ENCODE assay signal across 19 cellular contexts in genomic region chr9:96674914-96675538, GRCh38. TPM values are rescaled to one million over a fixed set of nuclear protein-coding genes. Genes with fewer than 3 reads are reported as not detected.
DNase-seq lines count a peak whose midpoint lies in the region; ATAC-seq, FAIRE-seq and TF ChIP-seq lines count a peak whose summit lies in the region.
"Had no signal": no experiment of that assay in that cellular context is flagged by ENCODE, and none has a peak within 500 bp of the region (broad histone marks: within the 10 kb centered on the region; RNA-seq: fewer than 3 reads in every experiment).

No MANE protein-coding gene starts in this region.

- TF ChIP-seq CTCF in MCF 10A (IDR thresholded peaks at IDR 0.05; ENCODE audit: unreplicated experiment) (no peak), breast epithelium (IDR thresholded peaks at IDR 0.05) (no peak), fibroblast of the aortic adventitia (IDR thresholded peaks at IDR 0.05; ENCODE audit: insufficient read depth, low read length) (no peak)

- POLR2A ChIA-PET in MCF 10A (lab: Yijun Ruan, JAX) = interaction anchor here (0.6 to 1.4 kb wide), 6 partner anchors 9 to 168 kb away, joined by 3 to 6 read pairs (median 4); partner anchors contain the start of gene ZNF510

- no peak overlapping the region for H3K27ac ChIP-seq in breast epithelium

- peaks cover 11% of the 10 kb centered on the region for H3K4me1 Mint-ChIP-seq in MCF 10A (ENCODE audit: insufficient read depth, unreplicated experiment)
- H3K4me1 Mint-ChIP-seq in T-helper 2 cell treated with Interferon-gamma antibody and Interleukin-4, amounts not matched to agents 5 μg/mL and 100 μg/mL, for 36 hours (ENCODE audit: low read depth) = no peaks in the 10 kb centered on the region
- H3K4me1 Mint-ChIP-seq: GM23338 had no signal

- H3K36me3 Mint-ChIP-seq in MCF 10A (ENCODE audit: insufficient read depth, unreplicated experiment) = no peaks in the 10 kb centered on the region
- H3K36me3 Mint-ChIP-seq in T-helper 2 cell treated with Interferon-gamma antibody and Interleukin-4, amounts not matched to agents 5 μg/mL and 100 μg/mL, for 36 hours (ENCODE audit: low read depth) = no peaks in the 10 kb centered on the region
- H3K36me3 Mint-ChIP-seq: type B pancreatic cell had no signal

- no TSS peak for BruUV-seq in MCF 10A (replicated peaks; lab: Mats Ljungman, UMichigan)

- H3K9ac ChIP-seq in adipocyte (ENCODE audit: low read length) = no peak overlapping the region

- H3K4me3 ChIP-seq in breast epithelium (no peak overlapping the region), adipocyte (ENCODE audit: low read length) (no peak overlapping the region), fibroblast of the aortic adventitia (ENCODE audit: low read depth, low read length) (no peak overlapping the region)
- H3K4me3 ChIP-seq: GM23338 had no signal

- TF ChIP-seq POLR2A in breast epithelium (IDR thresholded peaks at IDR 0.05) = no peak
- TF ChIP-seq POLR2A in GM12892 (IDR thresholded peaks at IDR 0.05; ENCODE audit: low read depth, low read length) = no peak

- DNase-seq in MCF 10A (ENCODE audit: unreplicated experiment) = peak; percentile 91
- no peak for DNase-seq in breast epithelium (ENCODE audit: low spot score in 2 of 2)
- peak; percentile 36 for DNase-seq in adipocyte (ENCODE audit: low read depth)
- DNase-seq in fibroblast of the aortic adventitia (ENCODE audit: low read depth) = peak; percentile 73
- DNase-seq in T-helper 2 cell treated with Interferon-gamma antibody and Interleukin-4, amounts not matched to agents 5 μg/mL and 100 μg/mL, for 36 hours (ENCODE audit: low spot score) = no peak
- no peak for DNase-seq in GM12892 (ENCODE audit: insufficient read length)
- no peak for DNase-seq in NCI-H2081 (lab: John Stamatoyannopoulos, UW)
- DNase-seq: activated CD8-positive, alpha-beta memory T cell treated with anti-CD3 and anti-CD28 coated beads, Interleukin-2, amount 50 U/mL, for 4 hours; activated naive CD8-positive, alpha-beta T cell treated with anti-CD3 and anti-CD28 coated beads, Interleukin-2, amount 50 U/mL, for 24 hours; DMS 273 treated with DMSO at 0.1 percent for 48 hours; hypothalamus; NCI-H1436 treated with DMSO at 0.1 percent for 48 hours; NCI-H526 treated with DMSO at 0.1 percent for 48 hours; SHP77 treated with DMSO at 0.1 percent for 48 hours; stimulated activated CD8-positive, alpha-beta memory T cell treated with anti-CD3 and anti-CD28 coated beads, Interleukin-4, amount 100 ng/mL, for 48 hours had no signal

- H3K9me3 Mint-ChIP-seq in MCF 10A (ENCODE audit: unreplicated experiment) = no peaks in the 10 kb centered on the region
- H3K9me3 Mint-ChIP-seq in T-helper 2 cell treated with Interferon-gamma antibody and Interleukin-4, amounts not matched to agents 5 μg/mL and 100 μg/mL, for 36 hours = peaks cover 3% of the 10 kb centered on the region
- H3K9me3 Mint-ChIP-seq: activated naive CD8-positive, alpha-beta T cell treated with anti-CD3 and anti-CD28 coated beads, Interleukin-2, amount 50 U/mL, for 24 hours; type B pancreatic cell had no signal

- H3K27me3 Mint-ChIP-seq in MCF 10A (ENCODE audit: insufficient read depth, unreplicated experiment) = no peaks in the 10 kb centered on the region
- H3K27me3 Mint-ChIP-seq in T-helper 2 cell treated with Interferon-gamma antibody and Interleukin-4, amounts not matched to agents 5 μg/mL and 100 μg/mL, for 36 hours (ENCODE audit: low read depth) = no peaks in the 10 kb centered on the region

- CTCF ChIA-PET in MCF 10A (lab: Yijun Ruan, JAX) = interaction anchor here (0.7 to 1.0 kb wide), 6 partner anchors 9 to 358 kb away, joined by 3 to 4 read pairs (median 3); no protein-coding TSS in a partner anchor

- H3K27ac Mint-ChIP-seq in MCF 10A (ENCODE audit: low read depth, unreplicated experiment) = peak overlapping the region; percentile 27
- no peak overlapping the region for H3K27ac Mint-ChIP-seq in T-helper 2 cell treated with Interferon-gamma antibody and Interleukin-4, amounts not matched to agents 5 μg/mL and 100 μg/mL, for 36 hours
- H3K27ac Mint-ChIP-seq: activated naive CD8-positive, alpha-beta T cell treated with anti-CD3 and anti-CD28 coated beads, Interleukin-2, amount 50 U/mL, for 24 hours; GM23338; type B pancreatic cell had no signal

- no peak for FAIRE-seq in GM12892 (lab: Jason Lieb, UNC)
- FAIRE-seq: A204.1 had no signal

- H3K4me3 Mint-ChIP-seq in MCF 10A (ENCODE audit: unreplicated experiment) = no peak overlapping the region
- no peak overlapping the region for H3K4me3 Mint-ChIP-seq in T-helper 2 cell treated with Interferon-gamma antibody and Interleukin-4, amounts not matched to agents 5 μg/mL and 100 μg/mL, for 36 hours
- H3K4me3 Mint-ChIP-seq: activated naive CD8-positive, alpha-beta T cell treated with anti-CD3 and anti-CD28 coated beads, Interleukin-2, amount 50 U/mL, for 24 hours; GM23338; type B pancreatic cell had no signal

- H3K4me1 ChIP-seq in breast epithelium (no peaks in the 10 kb centered on the region), adipocyte (ENCODE audit: control insufficient read depth, insufficient read depth, low read length) (peaks cover 6% of the 10 kb centered on the region)

- intact Hi-C loops in MCF 10A (cut with micrococcal nuclease) = no loop called here
- intact Hi-C loops in breast epithelium (cut with DNase I; ENCODE audit: low total_unique reads) = no loop called here

- H3K9me3 ChIP-seq in breast epithelium = no peaks in the 10 kb centered on the region
- no peaks in the 10 kb centered on the region for H3K9me3 ChIP-seq in adipocyte (ENCODE audit: control insufficient read depth, low read length)

- ATAC-seq in GM21528 (IDR thresholded peaks at IDR 0.05; ENCODE audit: low FRiP score, unreplicated experiment) = no peak
- ATAC-seq: activated naive CD8-positive, alpha-beta T cell treated with anti-CD3 and anti-CD28 coated beads, Interleukin-2, amount 50 U/mL, for 24 hours; GM23338 had no signal

- H3K36me3 ChIP-seq in breast epithelium (no peaks in the 10 kb centered on the region), adipocyte (ENCODE audit: control insufficient read depth, insufficient read depth, low read length, severe bottlenecking) (no peaks in the 10 kb centered on the region)

- no peaks in the 10 kb centered on the region for H3K27me3 ChIP-seq in breast epithelium
- H3K27me3 ChIP-seq in adipocyte (replicated peaks; ENCODE audit: control insufficient read depth, insufficient read depth, low read length) = no peaks in the 10 kb centered on the region

RNA-seq across cellular contexts. Expression of gene PRXL2C, which starts 19.9 kb away (rescaled TPM):
- total RNA-seq in MCF 10A (2022) = 15.6 and 17.0 TPM in 2 replicates
- total RNA-seq in breast epithelium = 10 to 100 TPM; 14.3 to 26.1 (median 16.1) TPM
- total RNA-seq in fibroblast of the aortic adventitia (ENCODE audit: low replicate concordance) = 12.8 and 40.0 TPM in 2 replicates
- polyA plus RNA-seq in GM12892 (2012; ENCODE audit: missing spikeins) = 3.9 TPM

RNA-seq across cellular contexts. Expression of gene CDC14B, which starts 55.4 kb away (rescaled TPM):
- total RNA-seq in MCF 10A (2022) (7.0 and 9.3 TPM in 2 replicates), breast epithelium (10 to 100 TPM; 22.0 to 33.4 (median 23.9) TPM), fibroblast of the aortic adventitia (ENCODE audit: low replicate concordance) (30.3 and 31.5 TPM in 2 replicates)
- polyA plus RNA-seq in GM12892 (2012; ENCODE audit: missing spikeins) = 0.74 TPM

Comparison
In these comparisons a context has a peak if more than half of its experiments do, and no peak if none do; other contexts are left out.
1. DNase-seq: peak in MCF 10A (single experiment), adipocyte (single experiment) and fibroblast of the aortic adventitia (single experiment); none in breast epithelium (0 of 2), T-helper 2 cell treated with Interferon-gamma antibody and Interleukin-4, amounts not matched to agents 5 μg/mL and 100 μg/mL, for 36 hours (single experiment), GM12892 (single experiment) and NCI-H2081 (0 of 2).